In genomic region chr6:30885999-30886896, GRCh38 we compare ENCODE assay signal across 1 cellular context.
A peak's percentile ranks its signal among the peaks of the same experiment; 100 is the strongest.
TF ChIP-seq lines count a peak whose summit lies in the region.

No MANE protein-coding gene starts in this region.

TF ChIP-seq in K562, 482 proteins besides CTCF, POLR2A, EP300 and RAD21 (continues in another document):
- peak; percentile 38; the same call in 1 of the 2 replicates for TF ChIP-seq DNMT1 (IDR thresholded peaks at IDR 0.05)
- peak; percentile 64; the same call in 1 of the 2 replicates for TF ChIP-seq ZNF143 (CRISPR knock-in tag; IDR thresholded peaks at IDR 0.05)
- 0 out of 2 replicates have a peak, but pooled peaks have one; percentile 38 for TF ChIP-seq MED1 (CRISPR knock-in tag; IDR thresholded peaks at IDR 0.05; ENCODE audit: borderline replicate concordance)
- no peak for TF ChIP-seq ZNF644 (tag; IDR thresholded peaks at IDR 0.05; ENCODE audit: low read depth)
- TF ChIP-seq ZNF76 (CRISPR knock-in tag; IDR thresholded peaks at IDR 0.05; ENCODE audit: borderline replicate concordance): peak; percentile 66; the same call in 1 of the 2 replicates
- TF ChIP-seq ATF4 (CRISPR knock-in tag; IDR thresholded peaks at IDR 0.05): no peak
- 0 out of 2 replicates have a peak, but pooled peaks have one; percentile 21 for TF ChIP-seq TCF15 (CRISPR knock-in tag; IDR thresholded peaks at IDR 0.05)
- TF ChIP-seq MBD2 (IDR thresholded peaks at IDR 0.05; ENCODE audit: borderline replicate concordance, low read depth): 0 out of 2 replicates have a peak, but pooled peaks have one; percentile 24
- 0 out of 4 replicates have a peak, but pooled peaks of 1 of the 2 experiments have one; percentile 24 for TF ChIP-seq MAZ (CRISPR knock-in tag; conservative IDR thresholded peaks at IDR 0.05 in 1 of 2, IDR thresholded peaks at IDR 0.05 in 1 of 2)
- 0 out of 2 replicates have a peak, but pooled peaks have one; percentile 62 for TF ChIP-seq ETV5 (CRISPR knock-in tag; IDR thresholded peaks at IDR 0.05; ENCODE audit: low read depth)
- peak; percentile 57 for TF ChIP-seq ARID1B (IDR thresholded peaks at IDR 0.05)
- peak; percentile 25; the same call in 1 of the 2 replicates for TF ChIP-seq THAP12 (CRISPR knock-in tag; IDR thresholded peaks at IDR 0.05)
- TF ChIP-seq ZFPM2 (CRISPR knock-in tag; IDR thresholded peaks at IDR 0.05): no peak
- TF ChIP-seq ZBTB1 (CRISPR knock-in tag; IDR thresholded peaks at IDR 0.05; ENCODE audit: borderline replicate concordance, low read depth): 0 out of 2 replicates have a peak, but pooled peaks have one; percentile 70
- no peak for TF ChIP-seq GTF2A2 (tag; IDR thresholded peaks at IDR 0.05)
- TF ChIP-seq DPF2 (IDR thresholded peaks at IDR 0.05): 0 out of 2 replicates have a peak, but pooled peaks have one; percentile 68
- TF ChIP-seq MNT (conservative IDR thresholded peaks at IDR 0.05): peak in 1 of 2 experiments; percentile 29; a peak in 1 of 4 replicates
- TF ChIP-seq ZFP36 (IDR thresholded peaks at IDR 0.05; ENCODE audit: low read depth, low read length, partially characterized antibody): peak; percentile 4
- TF ChIP-seq FOS (IDR thresholded peaks at IDR 0.05; ENCODE audit: extremely low read depth, insufficient read length): peak; percentile 26
- peak; percentile 10 for TF ChIP-seq SAP30 (IDR thresholded peaks at IDR 0.05; ENCODE audit: borderline replicate concordance, insufficient read depth, low read depth, low read length, poor library complexity, severe bottlenecking)
- 0 out of 2 replicates have a peak, but pooled peaks have one; percentile 5 for TF ChIP-seq NFE2 (IDR thresholded peaks at IDR 0.05; ENCODE audit: low read depth)
- TF ChIP-seq NR2C1 (IDR thresholded peaks at IDR 0.05): no peak
- TF ChIP-seq NR2C1 (tag; IDR thresholded peaks at IDR 0.05): no peak
- TF ChIP-seq SMARCA4 (IDR thresholded peaks at IDR 0.05): peak; percentile 65
- TF ChIP-seq ZNF592 (IDR thresholded peaks at IDR 0.05): peak; percentile 69
- TF ChIP-seq ZNF583 (CRISPR knock-in tag; IDR thresholded peaks at IDR 0.05): 0 out of 2 replicates have a peak, but pooled peaks have one; percentile 36
- no peak for TF ChIP-seq TCFL5 (CRISPR knock-in tag; conservative IDR thresholded peaks at IDR 0.05)
- TF ChIP-seq GATA2 (CRISPR knock-in tag; IDR thresholded peaks at IDR 0.05): 0 out of 2 replicates have a peak, but pooled peaks have one; percentile 12
- peak; percentile 76; the same call in 1 of the 2 replicates for TF ChIP-seq ZNF133 (CRISPR knock-in tag; IDR thresholded peaks at IDR 0.05)
- 0 out of 2 replicates have a peak, but pooled peaks have one; percentile 59 for TF ChIP-seq ERF (CRISPR knock-in tag; IDR thresholded peaks at IDR 0.05)
- no peak for TF ChIP-seq ZBED1 (IDR thresholded peaks at IDR 0.05)
- 0 out of 2 replicates have a peak, but pooled peaks have one; percentile 73 for TF ChIP-seq XRCC5 (IDR thresholded peaks at IDR 0.05; ENCODE audit: low read depth, low read length)
- peak; percentile 91 for TF ChIP-seq RFX1 (IDR thresholded peaks at IDR 0.05)
- no peak for TF ChIP-seq MXI1 (IDR thresholded peaks at IDR 0.05; ENCODE audit: low read depth, low read length)
- TF ChIP-seq THRB (CRISPR knock-in tag; conservative IDR thresholded peaks at IDR 0.05): no peak
- TF ChIP-seq RREB1 (CRISPR knock-in tag; IDR thresholded peaks at IDR 0.05): 0 out of 2 replicates have a peak, but pooled peaks have one; percentile 47
- TF ChIP-seq SMARCE1 (IDR thresholded peaks at IDR 0.05): peak; percentile 57; the same call in 1 of the 2 replicates
- 0 out of 4 replicates have a peak, but pooled peaks of 1 of the 2 experiments have one; percentile 11 for TF ChIP-seq HDAC1 (IDR thresholded peaks at IDR 0.05)
- peak; percentile 7 for TF ChIP-seq KDM5B (IDR thresholded peaks at IDR 0.05; ENCODE audit: insufficient replicate concordance, low read depth, low read length)
- peak; percentile 56; the same call in 1 of the 2 replicates for TF ChIP-seq CTBP1 (IDR thresholded peaks at IDR 0.05; ENCODE audit: borderline replicate concordance)
- peak; percentile 94 for TF ChIP-seq ATF3 (IDR thresholded peaks at IDR 0.05)
- 0 out of 2 replicates have a peak, but pooled peaks have one; percentile 44 for TF ChIP-seq ATF3 (CRISPR knock-in tag; conservative IDR thresholded peaks at IDR 0.05)
- no peak for TF ChIP-seq KLF13 (tag; IDR thresholded peaks at IDR 0.05; ENCODE audit: borderline replicate concordance, low read depth)
- peak in 1 of 2 experiments; percentile 5; a peak in 1 of 4 replicates for TF ChIP-seq RCOR1 (IDR thresholded peaks at IDR 0.05; ENCODE audit: borderline replicate concordance in 1 of 2, low read depth in 2 of 2, low read length in 2 of 2)
- TF ChIP-seq CBFA2T3 (IDR thresholded peaks at IDR 0.05): no peak
- TF ChIP-seq ZNF79 (CRISPR knock-in tag; IDR thresholded peaks at IDR 0.05; ENCODE audit: low read depth): no peak
- no peak for TF ChIP-seq HDAC2 (IDR thresholded peaks at IDR 0.05)
- peak; percentile 89 for TF ChIP-seq FOSL1 (tag; conservative IDR thresholded peaks at IDR 0.05)
- TF ChIP-seq ZNF354B (CRISPR knock-in tag; IDR thresholded peaks at IDR 0.05): no peak
- TF ChIP-seq TBP (optimal IDR thresholded peaks at IDR 0.05; ENCODE audit: low read depth, low read length): peak; percentile 23
